2 cellular contexts compared by ENCODE assay signal in genomic region chr19:5117421-5117820, GRCh38.
TF ChIP-seq lines count a peak whose summit lies in the region.

No MANE protein-coding gene starts in this region.

TF ChIP-seq in K562, 482 proteins besides CTCF, POLR2A, EP300 and RAD21 (continued from another document):
- TF ChIP-seq ZNF609 (CRISPR knock-in tag; IDR thresholded peaks at IDR 0.05; ENCODE audit: borderline replicate concordance) (no peak), SAP30 (IDR thresholded peaks at IDR 0.05; ENCODE audit: borderline replicate concordance, insufficient read depth, low read depth, low read length, poor library complexity, severe bottlenecking) (no peak), ZNF316 (IDR thresholded peaks at IDR 0.05) (no peak), GTF3C2 (IDR thresholded peaks at IDR 0.05; ENCODE audit: borderline replicate concordance, extremely low read depth, insufficient read length) (no peak)
- TF ChIP-seq, protein P1, sequence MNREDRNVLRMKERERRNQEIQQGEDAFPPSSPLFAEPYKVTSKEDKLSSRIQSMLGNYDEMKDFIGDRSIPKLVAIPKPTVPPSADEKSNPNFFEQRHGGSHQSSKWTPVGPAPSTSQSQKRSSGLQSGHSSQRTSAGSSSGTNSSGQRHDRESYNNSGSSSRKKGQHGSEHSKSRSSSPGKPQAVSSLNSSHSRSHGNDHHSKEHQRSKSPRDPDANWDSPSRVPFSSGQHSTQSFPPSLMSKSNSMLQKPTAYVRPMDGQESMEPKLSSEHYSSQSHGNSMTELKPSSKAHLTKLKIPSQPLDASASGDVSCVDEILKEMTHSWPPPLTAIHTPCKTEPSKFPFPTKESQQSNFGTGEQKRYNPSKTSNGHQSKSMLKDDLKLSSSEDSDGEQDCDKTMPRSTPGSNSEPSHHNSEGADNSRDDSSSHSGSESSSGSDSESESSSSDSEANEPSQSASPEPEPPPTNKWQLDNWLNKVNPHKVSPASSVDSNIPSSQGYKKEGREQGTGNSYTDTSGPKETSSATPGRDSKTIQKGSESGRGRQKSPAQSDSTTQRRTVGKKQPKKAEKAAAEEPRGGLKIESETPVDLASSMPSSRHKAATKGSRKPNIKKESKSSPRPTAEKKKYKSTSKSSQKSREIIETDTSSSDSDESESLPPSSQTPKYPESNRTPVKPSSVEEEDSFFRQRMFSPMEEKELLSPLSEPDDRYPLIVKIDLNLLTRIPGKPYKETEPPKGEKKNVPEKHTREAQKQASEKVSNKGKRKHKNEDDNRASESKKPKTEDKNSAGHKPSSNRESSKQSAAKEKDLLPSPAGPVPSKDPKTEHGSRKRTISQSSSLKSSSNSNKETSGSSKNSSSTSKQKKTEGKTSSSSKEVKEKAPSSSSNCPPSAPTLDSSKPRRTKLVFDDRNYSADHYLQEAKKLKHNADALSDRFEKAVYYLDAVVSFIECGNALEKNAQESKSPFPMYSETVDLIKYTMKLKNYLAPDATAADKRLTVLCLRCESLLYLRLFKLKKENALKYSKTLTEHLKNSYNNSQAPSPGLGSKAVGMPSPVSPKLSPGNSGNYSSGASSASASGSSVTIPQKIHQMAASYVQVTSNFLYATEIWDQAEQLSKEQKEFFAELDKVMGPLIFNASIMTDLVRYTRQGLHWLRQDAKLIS (CRISPR knock-in tag; IDR thresholded peaks at IDR 0.05) = no peak

TF ChIP-seq in SK-N-SH treated with all-trans-retinoic acid at 6 μM for 48 hours, 23 proteins besides CTCF, POLR2A, EP300 and RAD21 (continued from another document):
- TF ChIP-seq, protein P2, sequence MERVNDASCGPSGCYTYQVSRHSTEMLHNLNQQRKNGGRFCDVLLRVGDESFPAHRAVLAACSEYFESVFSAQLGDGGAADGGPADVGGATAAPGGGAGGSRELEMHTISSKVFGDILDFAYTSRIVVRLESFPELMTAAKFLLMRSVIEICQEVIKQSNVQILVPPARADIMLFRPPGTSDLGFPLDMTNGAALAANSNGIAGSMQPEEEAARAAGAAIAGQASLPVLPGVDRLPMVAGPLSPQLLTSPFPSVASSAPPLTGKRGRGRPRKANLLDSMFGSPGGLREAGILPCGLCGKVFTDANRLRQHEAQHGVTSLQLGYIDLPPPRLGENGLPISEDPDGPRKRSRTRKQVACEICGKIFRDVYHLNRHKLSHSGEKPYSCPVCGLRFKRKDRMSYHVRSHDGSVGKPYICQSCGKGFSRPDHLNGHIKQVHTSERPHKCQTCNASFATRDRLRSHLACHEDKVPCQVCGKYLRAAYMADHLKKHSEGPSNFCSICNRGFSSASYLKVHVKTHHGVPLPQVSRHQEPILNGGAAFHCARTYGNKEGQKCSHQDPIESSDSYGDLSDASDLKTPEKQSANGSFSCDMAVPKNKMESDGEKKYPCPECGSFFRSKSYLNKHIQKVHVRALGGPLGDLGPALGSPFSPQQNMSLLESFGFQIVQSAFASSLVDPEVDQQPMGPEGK (CRISPR knock-in tag; IDR thresholded peaks at IDR 0.05; ENCODE audit: borderline replicate concordance) = no peak
- no peak for TF ChIP-seq ZNF565 (CRISPR knock-in tag; conservative IDR thresholded peaks at IDR 0.05; ENCODE audit: low read depth)
- no peak for TF ChIP-seq BACH2 (CRISPR knock-in tag; IDR thresholded peaks at IDR 0.05; ENCODE audit: borderline replicate concordance)
- TF ChIP-seq RARB (CRISPR knock-in tag; IDR thresholded peaks at IDR 0.05) = no peak
- no peak for TF ChIP-seq ISL1 (CRISPR knock-in tag; IDR thresholded peaks at IDR 0.05)
